39 cellular contexts compared by ENCODE assay signal in genomic region chr7:123215350-123215749, GRCh38. TPM values are rescaled to one million over a fixed set of nuclear protein-coding genes. Genes with fewer than 3 reads are reported as not detected.
"Had no signal": no experiment of that assay in that cellular context is flagged by ENCODE, and none has a peak within 500 bp of the region (broad histone marks: within the 10 kb centered on the region; RNA-seq: fewer than 3 reads in every experiment).

No MANE protein-coding gene starts in this region.

- DNase-seq: Karpas-422, Kasumi-1, MG63, MM.1S, MV-4-11, NCI-H1048, NCI-H1092, NCI-H1092 treated with DMSO at 0.1 percent for 48 hours, NCI-H1105, NCI-H1105 treated with DMSO at 0.1 percent for 48 hours, NCI-H1417, NCI-H1417 treated with DMSO at 0.1 percent for 48 hours, NCI-H1436, NCI-H1436 treated with DMSO at 0.1 percent for 48 hours, NCI-H146, NCI-H1694, NCI-H1694 treated with DMSO at 0.1 percent for 48 hours, NCI-H187, NCI-H187 treated with DMSO at 0.1 percent for 48 hours, NCI-H1930, NCI-H2029, NCI-H2029 treated with DMSO at 0.1 percent for 48 hours, NCI-H2081, NCI-H2081 treated with DMSO at 0.1 percent for 48 hours, NCI-H2107, NCI-H2171, NCI-H2171 treated with DMSO at 0.1 percent for 48 hours, NCI-H2227 treated with DMSO at 0.1 percent for 48 hours, NCI-H226, NCI-H345, NCI-H446, NCI-H446 treated with DMSO at 0.1 percent for 48 hours, NCI-H510A, NCI-H510A treated with DMSO at 0.1 percent for 48 hours, NCI-H524 had no signal

- H3K9me3 ChIP-seq: MG63 had no signal

- H3K4me3 ChIP-seq: MG63 had no signal

- H3K36me3 ChIP-seq: MG63 had no signal

- H3K27me3 ChIP-seq: MG63 had no signal

RNA-seq across cellular contexts. Expression of gene SLC13A1, which starts 15.6 kb away (rescaled TPM):
- total RNA-seq: LHCN-M2, M059J, MCF 10A, NCI-H460 had no signal
